Comparison of ENCODE assay signal across 19 cellular contexts in the genomic region with DNA sequence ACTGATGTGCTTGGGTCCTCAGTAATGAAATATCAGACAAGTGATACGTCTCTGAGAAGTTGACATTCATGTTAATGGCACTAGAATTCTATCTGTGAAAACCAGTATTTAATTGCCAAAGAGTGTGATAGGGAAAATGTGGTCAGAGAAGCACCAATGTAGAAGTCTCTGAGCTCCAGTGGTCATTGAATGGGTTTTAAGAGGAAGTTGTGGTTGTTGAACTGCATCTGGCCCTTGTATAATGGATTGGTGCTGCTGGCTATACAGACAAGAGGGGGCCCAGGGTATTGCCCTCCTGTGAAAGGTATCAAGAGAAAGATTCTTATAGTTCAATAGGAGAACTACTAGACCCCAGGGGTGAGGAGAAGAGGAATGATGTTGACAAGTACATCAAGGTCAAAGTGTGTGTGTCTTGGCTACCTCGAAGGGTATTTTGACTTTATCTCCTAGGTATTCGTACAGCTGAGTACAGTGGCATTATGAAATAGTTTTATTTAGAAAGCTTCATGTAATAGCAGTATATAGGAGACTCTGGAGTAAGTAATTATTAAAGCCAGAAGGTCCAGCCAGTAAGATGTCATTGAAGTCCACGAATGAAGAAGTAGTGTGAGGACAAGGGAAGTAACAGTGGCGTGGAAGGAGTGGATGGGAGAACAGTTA. TPM values are rescaled to one million over a fixed set of nuclear protein-coding genes. Genes with fewer than 3 reads are reported as not detected.
DNase-seq lines count a peak whose midpoint lies in the region; ATAC-seq and TF ChIP-seq lines count a peak whose summit lies in the region.
"Had no signal": no experiment of that assay in that cellular context is flagged by ENCODE, and none has a peak within 500 bp of the region (broad histone marks: within the 10 kb centered on the region; RNA-seq: fewer than 3 reads in every experiment).

No MANE protein-coding gene starts in this region.

- H3K4me3 Mint-ChIP-seq in stimulated activated naive CD8-positive, alpha-beta T cell treated with anti-CD3 and anti-CD28 coated beads, Interleukin-15, Interleukin-2, amounts not matched to agents 100 ng/mL and 50 ng/mL, for 24 hours, result no peak overlapping the region
- H3K4me3 Mint-ChIP-seq: activated T-cell treated with anti-CD3 and anti-CD28 coated beads, Interleukin-2, amount 50 U/mL, for 72 hours; GM23338 had no signal

- TF ChIP-seq POLR2A in NB4 (IDR thresholded peaks at IDR 0.05; ENCODE audit: extremely low read depth, insufficient read length) (no peak), uterus (IDR thresholded peaks at IDR 0.05) (no peak)

- peaks cover 30% of the 10 kb centered on the region for H3K9me3 Mint-ChIP-seq in stimulated activated naive CD8-positive, alpha-beta T cell treated with anti-CD3 and anti-CD28 coated beads, Interleukin-15, Interleukin-2, amounts not matched to agents 100 ng/mL and 50 ng/mL, for 24 hours

- no peak overlapping the region for H2AFZ ChIP-seq in hepatocyte
- H2AFZ ChIP-seq: GM23338 had no signal

- no peaks in the 10 kb centered on the region for H3K36me3 ChIP-seq in hepatocyte (replicated peaks; ENCODE audit: insufficient read depth, low read depth)
- no peaks in the 10 kb centered on the region for H3K36me3 ChIP-seq in uterus
- H3K36me3 ChIP-seq: ovary had no signal

- H3K27me3 Mint-ChIP-seq in stimulated activated naive CD8-positive, alpha-beta T cell treated with anti-CD3 and anti-CD28 coated beads, Interleukin-15, Interleukin-2, amounts not matched to agents 100 ng/mL and 50 ng/mL, for 24 hours, result no peaks in the 10 kb centered on the region

- peak overlapping the region; percentile 12 for H3K27ac Mint-ChIP-seq in stimulated activated naive CD8-positive, alpha-beta T cell treated with anti-CD3 and anti-CD28 coated beads, Interleukin-15, Interleukin-2, amounts not matched to agents 100 ng/mL and 50 ng/mL, for 24 hours
- H3K27ac Mint-ChIP-seq: GM23338 had no signal

- no peak for DNase-seq in stimulated activated naive CD8-positive, alpha-beta T cell treated with anti-CD3 and anti-CD28 coated beads, Interleukin-15, Interleukin-2, amounts not matched to agents 100 U/mL and 50 U/mL, for 24 hours
- peak; percentile 59 for DNase-seq in NB4 (ENCODE audit: low read depth)
- no peak for DNase-seq in hepatocyte (ENCODE audit: low spot score)
- DNase-seq in NCI-H1436 treated with DMSO at 0.1 percent for 48 hours (lab: John Stamatoyannopoulos, UW), result no peak
- DNase-seq in uterus, result no peak
- DNase-seq: activated T-cell treated with anti-CD3 and anti-CD28 coated beads, Interleukin-2, amount 50 U/mL, for 72 hours; aorta; foreskin fibroblast; left colon; NCI-H1048; NCI-H2107; NCI-H526 treated with DMSO at 0.1 percent for 48 hours; ovary; stimulated activated CD4-positive, alpha-beta T cell treated with anti-CD3 and anti-CD28 coated beads, Interleukin-4, amount 100 ng/mL, for 4 hours; stimulated activated CD8-positive, alpha-beta memory T cell treated with anti-CD3 and anti-CD28 coated beads, Interleukin-4, amount 100 ng/mL, for 48 hours had no signal

- peaks cover 99% of the 10 kb centered on the region for H3K36me3 Mint-ChIP-seq in stimulated activated naive CD8-positive, alpha-beta T cell treated with anti-CD3 and anti-CD28 coated beads, Interleukin-15, Interleukin-2, amounts not matched to agents 100 ng/mL and 50 ng/mL, for 24 hours (ENCODE audit: low read depth)

- intact Hi-C loops in uterus (cut with DNase I; ENCODE audit: low total_unique reads), result no loop called here

- H3K27me3 ChIP-seq in hepatocyte (no peaks in the 10 kb centered on the region), uterus (no peaks in the 10 kb centered on the region)
- H3K27me3 ChIP-seq: ovary had no signal

- no peaks in the 10 kb centered on the region for H3K9me2 ChIP-seq in hepatocyte (replicated peaks; ENCODE audit: insufficient read depth)

- H3K4me2 ChIP-seq in hepatocyte, result no peak overlapping the region
- H3K4me2 ChIP-seq: GM23338 had no signal

- H3K4me1 ChIP-seq in hepatocyte (ENCODE audit: insufficient read depth), result peaks cover 4% of the 10 kb centered on the region
- no peaks in the 10 kb centered on the region for H3K4me1 ChIP-seq in uterus

- H3K4me3 ChIP-seq in NB4 (ENCODE audit: low read depth, low read length) (no peak overlapping the region), hepatocyte (no peak overlapping the region), uterus (no peak overlapping the region)
- H3K4me3 ChIP-seq: GM23338, ovary, skin epidermis had no signal

- 87% methylated on average over 5 of the region's 5 CpGs for WGBS in hepatocyte (ENCODE audit: low lambda C conversion rate, missing lambda C conversion rate)

- peaks cover 3% of the 10 kb centered on the region for H3K4me1 Mint-ChIP-seq in stimulated activated naive CD8-positive, alpha-beta T cell treated with anti-CD3 and anti-CD28 coated beads, Interleukin-15, Interleukin-2, amounts not matched to agents 100 ng/mL and 50 ng/mL, for 24 hours (ENCODE audit: low read depth)
- H3K4me1 Mint-ChIP-seq: GM23338 had no signal

- no peak for ATAC-seq in stimulated activated naive CD8-positive, alpha-beta T cell treated with anti-CD3 and anti-CD28 coated beads, Interleukin-15, Interleukin-2, amounts not matched to agents 100 U/mL and 50 U/mL, for 24 hours
- ATAC-seq in HG02885 (IDR thresholded peaks at IDR 0.05; ENCODE audit: poor library complexity, unreplicated experiment), result no peak
- ATAC-seq: activated T-cell treated with anti-CD3 and anti-CD28 coated beads, Interleukin-2, amount 50 U/mL, for 72 hours; GM23338; left colon had no signal

- H4K20me1 ChIP-seq in hepatocyte (ENCODE audit: insufficient read depth, poor library complexity, severe bottlenecking), result no peaks in the 10 kb centered on the region

- H3K27ac ChIP-seq in hepatocyte, result peak overlapping the region; percentile 13
- no peak overlapping the region for H3K27ac ChIP-seq in uterus
- H3K27ac ChIP-seq: ovary, skin epidermis had no signal

- TF ChIP-seq CTCF in NB4 (IDR thresholded peaks at IDR 0.05; ENCODE audit: low read depth, low read length) (no peak), hepatocyte (IDR thresholded peaks at IDR 0.05; ENCODE audit: poor library complexity) (no peak), uterus (IDR thresholded peaks at IDR 0.05) (no peak)

- peaks cover 80% of the 10 kb centered on the region for H3K79me2 ChIP-seq in hepatocyte

- H3K9me3 ChIP-seq in hepatocyte (ENCODE audit: low read depth) (no peaks in the 10 kb centered on the region), uterus (peaks cover 0 to 19% of the 10 kb centered on the region in 2 donors)

RNA-seq across cellular contexts. Expression of gene CHD2, which starts 47.1 kb away (rescaled TPM):
- 101 and 133 TPM in 2 replicates for total RNA-seq in hepatocyte
- polyA plus RNA-seq in hepatocyte, result 49.3 and 68.3 TPM in 2 replicates
- 100 to 1,000 TPM in 3 of 4 donors, 10 to 100 TPM in 1; 71.0 to 166 (median 152) TPM for total RNA-seq in uterus
